In genomic region chr9:19994296-19994695, GRCh38 we compare ENCODE assay signal across 14 cellular contexts.
A peak's percentile ranks its signal among the peaks of the same experiment; 100 is the strongest.
DNase-seq lines count a peak whose midpoint lies in the region; ATAC-seq, FAIRE-seq and TF ChIP-seq lines count a peak whose summit lies in the region.
"Had no signal": no experiment of that assay in that cellular context is flagged by ENCODE, and none has a peak within 500 bp of the region (broad histone marks: within the 10 kb centered on the region; RNA-seq: fewer than 3 reads in every experiment).

No MANE protein-coding gene starts in this region.

- DNase-seq in H54 (ENCODE audit: insufficient read length, low spot score) (peak; percentile 12), NCI-H226 (peak; percentile 15), cerebellar cortex (ENCODE audit: low spot score) (peak; percentile 5), gastrocnemius medialis (no peak), uterus (no peak), NCI-H1092 (lab: John Stamatoyannopoulos, UW) (no peak)
- no peak for DNase-seq in activated CD4-positive, alpha-beta T cell treated with anti-CD3 and anti-CD28 coated beads, Interleukin-2, amount 50 U/mL, for 1 hour
- DNase-seq: activated T-cell treated with anti-CD3 and anti-CD28 coated beads, Interleukin-2, amount 50 U/mL, for 4 hours; body of pancreas; CD8-positive, alpha-beta T cell; effector memory CD4-positive, alpha-beta T cell; NCI-H1694; nephron progenitor cell; right lobe of liver had no signal

- FAIRE-seq in H54 (lab: Jason Lieb, UNC), result peak; percentile 98

- H3K27ac ChIP-seq in gastrocnemius medialis (no peak overlapping the region), uterus (no peak overlapping the region)
- H3K27ac ChIP-seq: body of pancreas, right lobe of liver had no signal

- H3K36me3 ChIP-seq in gastrocnemius medialis, result no peaks in the 10 kb centered on the region
- H3K36me3 ChIP-seq in uterus, result no peaks in the 10 kb centered on the region
- H3K36me3 ChIP-seq: right lobe of liver had no signal

- H3K27me3 ChIP-seq in gastrocnemius medialis (no peaks in the 10 kb centered on the region), uterus (no peaks in the 10 kb centered on the region)
- H3K27me3 ChIP-seq: body of pancreas, right lobe of liver had no signal

- intact Hi-C loops in gastrocnemius medialis (cut with DNase I; ENCODE audit: low total_unique reads), result no loop called here
- intact Hi-C loops in uterus (cut with DNase I; ENCODE audit: low total_unique reads), result no loop called here

- H3K4me3 ChIP-seq in gastrocnemius medialis (no peak overlapping the region), uterus (no peak overlapping the region)
- H3K4me3 ChIP-seq: body of pancreas, right lobe of liver had no signal

- no peaks in the 10 kb centered on the region for H3K4me1 ChIP-seq in gastrocnemius medialis
- no peaks in the 10 kb centered on the region for H3K4me1 ChIP-seq in uterus
- H3K4me1 ChIP-seq: body of pancreas, right lobe of liver had no signal

- H3K9me3 ChIP-seq in gastrocnemius medialis (no peaks in the 10 kb centered on the region), uterus (no peaks in the 10 kb centered on the region)
- H3K9me3 ChIP-seq: body of pancreas, right lobe of liver had no signal

- no peak for TF ChIP-seq POLR2A in H54 (IDR thresholded peaks at IDR 0.05; ENCODE audit: low read depth, low read length)
- TF ChIP-seq POLR2A in gastrocnemius medialis (IDR thresholded peaks at IDR 0.05), result no peak
- TF ChIP-seq POLR2A in uterus (IDR thresholded peaks at IDR 0.05), result no peak

- in situ Hi-C loops in gastrocnemius medialis (cut with MboI; ENCODE audit: low sequenced_read_pairs in 4 of 4), result no loop called here

- peak; percentile 50 to 66 for ATAC-seq in gastrocnemius medialis
- ATAC-seq: activated T-cell treated with anti-CD3 and anti-CD28 coated beads, Interleukin-2, amount 50 U/mL, for 4 hours; body of pancreas; CD8-positive, alpha-beta T cell; right lobe of liver had no signal

- TF ChIP-seq CTCF in gastrocnemius medialis (IDR thresholded peaks at IDR 0.05 in 4 of 5, conservative IDR thresholded peaks at IDR 0.05 in 1 of 5) (no peak), uterus (IDR thresholded peaks at IDR 0.05) (no peak)

Comparison
In these comparisons a context has a peak if more than half of its experiments do, and no peak if none do; other contexts are left out.
1. DNase-seq: peak in H54 (single experiment), NCI-H226 (single experiment) and cerebellar cortex (single experiment); none in gastrocnemius medialis (0 of 2), uterus (0 of 2), NCI-H1092 (single experiment) and activated CD4-positive, alpha-beta T cell treated with anti-CD3 and anti-CD28 coated beads, Interleukin-2, amount 50 U/mL, for 1 hour (single experiment).